Comparison of ENCODE assay signal across 8 cellular contexts in genomic region chrX:130575831-130576404, GRCh38.
DNase-seq lines count a peak whose midpoint lies in the region; ATAC-seq and TF ChIP-seq lines count a peak whose summit lies in the region.

No MANE protein-coding gene starts in this region.

- no peak overlapping the region for H3K4ac ChIP-seq in mesendoderm (ENCODE audit: low read depth, low read length)

- no peaks in the 10 kb centered on the region for H3K4me1 Mint-ChIP-seq in CD4-positive, CD25-positive, alpha-beta regulatory T cell

- no peaks in the 10 kb centered on the region for H3K79me2 ChIP-seq in mesendoderm (ENCODE audit: control insufficient read depth, insufficient read depth, low read length)

- TF ChIP-seq CTCF in colonic mucosa (IDR thresholded peaks at IDR 0.05) = peak; percentile 67

- no peaks in the 10 kb centered on the region for H3K27me3 ChIP-seq in CD4-positive, CD25-positive, alpha-beta regulatory T cell (ENCODE audit: control insufficient read depth, insufficient read depth, low read length)
- H3K27me3 ChIP-seq in colonic mucosa (no peaks in the 10 kb centered on the region), mesendoderm (ENCODE audit: insufficient read depth, low read length, poor library complexity) (no peaks in the 10 kb centered on the region)

- H2BK5ac ChIP-seq in mesendoderm (ENCODE audit: low read length) = no peak overlapping the region

- no peaks in the 10 kb centered on the region for H3K9me3 ChIP-seq in CD4-positive, CD25-positive, alpha-beta regulatory T cell (ENCODE audit: control insufficient read depth in 2 of 2, low read length in 2 of 2)
- H3K9me3 ChIP-seq in colonic mucosa = no peaks in the 10 kb centered on the region

- no peak overlapping the region for H4K8ac ChIP-seq in mesendoderm (ENCODE audit: low read depth, low read length)

- no peak overlapping the region for H2BK15ac ChIP-seq in mesendoderm (replicated peaks; ENCODE audit: low read depth)

- H3K27ac ChIP-seq in CD4-positive, CD25-positive, alpha-beta regulatory T cell (ENCODE audit: insufficient read depth, low read length, poor library complexity, severe bottlenecking) = no peak overlapping the region
- H3K27ac ChIP-seq in colonic mucosa (no peak overlapping the region), mesendoderm (ENCODE audit: low read depth, low read length) (no peak overlapping the region)

- H2BK120ac ChIP-seq in mesendoderm (ENCODE audit: low read depth, low read length) = no peak overlapping the region

- H3K9ac ChIP-seq in colonic mucosa (ENCODE audit: low read depth in 2 of 2, low read length in 2 of 2) = no peak overlapping the region
- no peak overlapping the region for H3K9ac ChIP-seq in mesendoderm (ENCODE audit: low read length)

- H3K36me3 ChIP-seq in CD4-positive, CD25-positive, alpha-beta regulatory T cell (ENCODE audit: control insufficient read depth, insufficient read depth, low read length) = no peaks in the 10 kb centered on the region
- H3K36me3 ChIP-seq in colonic mucosa (no peaks in the 10 kb centered on the region), mesendoderm (ENCODE audit: control insufficient read depth, insufficient read depth, low read length) (no peaks in the 10 kb centered on the region)

- H3K4me1 ChIP-seq in CD4-positive, CD25-positive, alpha-beta regulatory T cell (ENCODE audit: control insufficient read depth, insufficient read depth, low read length, poor library complexity, severe bottlenecking) = no peaks in the 10 kb centered on the region
- no peaks in the 10 kb centered on the region for H3K4me1 ChIP-seq in colonic mucosa
- no peaks in the 10 kb centered on the region for H3K4me1 ChIP-seq in mesendoderm (ENCODE audit: control insufficient read depth, low read depth, low read length)

- H3K27ac Mint-ChIP-seq in CD4-positive, CD25-positive, alpha-beta regulatory T cell = no peak overlapping the region

- no peak overlapping the region for H3K23ac ChIP-seq in mesendoderm (ENCODE audit: low read length)

- no peaks in the 10 kb centered on the region for H3K79me1 ChIP-seq in mesendoderm (ENCODE audit: low read length)

- WGBS in mesendoderm (ENCODE audit: extremely low coverage, insufficient coverage, low lambda C conversion rate) = no CpG with 5 or more reads among the region's 6 CpGs

- no peak overlapping the region for H3K4me2 ChIP-seq in mesendoderm (ENCODE audit: low read length)

- peaks cover 7% of the 10 kb centered on the region for H3K27me3 Mint-ChIP-seq in CD4-positive, CD25-positive, alpha-beta regulatory T cell

- H4K5ac ChIP-seq in mesendoderm (ENCODE audit: low read length) = no peak overlapping the region

- H3K18ac ChIP-seq in mesendoderm (ENCODE audit: low read length) = no peak overlapping the region

- no peak overlapping the region for H3K4me3 Mint-ChIP-seq in CD4-positive, CD25-positive, alpha-beta regulatory T cell

- no peak overlapping the region for H3K4me3 ChIP-seq in CD4-positive, CD25-positive, alpha-beta regulatory T cell (ENCODE audit: low read depth, low read length)
- H3K4me3 ChIP-seq in colonic mucosa (no peak overlapping the region), mesendoderm (ENCODE audit: low read length) (no peak overlapping the region)

- no peak for ATAC-seq in CD4-positive, CD25-positive, alpha-beta regulatory T cell (ENCODE audit: low read depth in 2 of 2)
- ATAC-seq in GM18511 (IDR thresholded peaks at IDR 0.05; ENCODE audit: unreplicated experiment) (peak; percentile 76), HG03066 (IDR thresholded peaks at IDR 0.05; ENCODE audit: low read depth, unreplicated experiment) (peak; percentile 92)

- no peaks in the 10 kb centered on the region for H3K36me3 Mint-ChIP-seq in CD4-positive, CD25-positive, alpha-beta regulatory T cell

- peaks cover 0 to 2% (median 0%) of the 10 kb centered on the region in 7 donors for H3K9me3 Mint-ChIP-seq in CD4-positive, CD25-positive, alpha-beta regulatory T cell

- no peak overlapping the region for H3K56ac ChIP-seq in mesendoderm (ENCODE audit: low read length)

- H2AK5ac ChIP-seq in mesendoderm (ENCODE audit: low read length) = no peak overlapping the region

- peak in 2 of 3 donors; percentile 0 to 48 for DNase-seq in CD4-positive, CD25-positive, alpha-beta regulatory T cell
- peak; percentile 54 for DNase-seq in RKO (ENCODE audit: low spot score)
- peak; percentile 25 for DNase-seq in colonic mucosa
- peak; percentile 40 for DNase-seq in mesendoderm
- DNase-seq in SW480 (ENCODE audit: low spot score) = no peak
- no peak for DNase-seq in NCI-H187 (lab: John Stamatoyannopoulos, UW)

- intact Hi-C loops in colonic mucosa (cut with DNase I) = loop anchor here (5.0 kb wide), 1 partner anchor 341 kb away; no protein-coding TSS in a partner anchor

Comparison
In these comparisons a context has a peak if more than half of its experiments do, and no peak if none do; other contexts are left out.
1. ATAC-seq: peak in GM18511 (single experiment) and HG03066 (single experiment); none in CD4-positive, CD25-positive, alpha-beta regulatory T cell (0 of 2).
2. DNase-seq: peak in CD4-positive, CD25-positive, alpha-beta regulatory T cell (2 of 3), RKO (single experiment), colonic mucosa (single experiment) and mesendoderm (single experiment); none in SW480 (single experiment) and NCI-H187 (0 of 2).